ENCODE assay signal across 1 cellular context in the genomic region with DNA sequence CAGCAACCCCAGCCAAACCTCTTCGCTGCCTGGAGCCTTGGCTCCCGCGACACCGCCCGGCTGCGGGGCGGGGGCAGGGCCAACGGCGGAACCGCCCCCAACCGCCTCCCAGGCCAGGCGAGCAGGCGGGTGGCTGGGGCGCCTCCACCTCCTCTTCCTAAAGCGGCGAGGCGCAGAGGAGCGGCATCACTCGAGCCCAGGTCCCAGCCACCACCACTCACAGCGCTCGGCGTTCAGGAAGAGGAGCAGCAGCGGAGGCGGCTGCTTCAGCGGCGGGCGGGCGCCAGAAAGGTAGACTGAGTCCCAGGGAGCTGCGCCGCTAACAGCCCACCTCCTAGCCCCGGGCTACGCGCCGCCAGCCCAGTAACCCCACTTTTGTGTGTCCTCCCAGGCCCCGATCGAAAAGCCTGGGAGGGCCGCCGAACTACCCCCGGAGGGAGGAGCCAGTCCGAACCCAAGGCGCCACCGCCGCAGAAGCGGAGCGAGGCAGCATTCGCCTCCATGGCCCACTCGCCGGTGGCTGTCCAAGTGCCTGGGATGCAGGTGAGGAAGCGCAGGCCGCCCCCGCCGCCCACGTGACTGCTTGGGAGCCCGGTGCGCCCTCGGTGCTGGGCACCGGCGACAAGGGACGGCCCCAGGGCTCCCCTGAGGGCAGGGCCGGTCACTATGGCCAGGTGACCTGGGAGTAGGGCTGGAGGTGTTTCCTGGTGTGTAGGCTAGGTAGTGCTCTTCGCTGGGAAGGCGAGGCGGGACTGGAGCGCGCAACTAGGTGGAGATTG.
TF ChIP-seq lines count a peak whose summit lies in the region.

STK26 (plus strand) TSS at position 186 of the 779 bp plus-strand sequence; CDS start at position 502, 316 bp downstream.

TF ChIP-seq in HepG2, 621 proteins besides CTCF, POLR2A, EP300 and RAD21 (continued from another document and continues in another):
- TF ChIP-seq, protein P1, sequence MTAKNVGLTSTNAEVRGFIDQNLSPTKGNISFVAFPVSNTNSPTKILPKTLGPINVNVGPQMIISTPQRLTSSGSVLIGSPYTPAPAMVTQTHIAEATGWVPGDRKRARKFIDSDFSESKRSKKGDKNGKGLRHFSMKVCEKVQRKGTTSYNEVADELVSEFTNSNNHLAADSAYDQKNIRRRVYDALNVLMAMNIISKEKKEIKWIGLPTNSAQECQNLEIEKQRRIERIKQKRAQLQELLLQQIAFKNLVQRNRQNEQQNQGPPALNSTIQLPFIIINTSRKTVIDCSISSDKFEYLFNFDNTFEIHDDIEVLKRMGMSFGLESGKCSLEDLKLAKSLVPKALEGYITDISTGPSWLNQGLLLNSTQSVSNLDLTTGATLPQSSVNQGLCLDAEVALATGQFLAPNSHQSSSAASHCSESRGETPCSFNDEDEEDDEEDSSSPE (CRISPR knock-in tag; IDR thresholded peaks at IDR 0.05), result 0 out of 2 replicates have a peak, but pooled peaks have one; percentile 2
- TF ChIP-seq SP1 (IDR thresholded peaks at IDR 0.05), result no peak
- peak; percentile 49 for TF ChIP-seq SP1 (CRISPR knock-in tag; IDR thresholded peaks at IDR 0.05)
- TF ChIP-seq POGZ (CRISPR knock-in tag; IDR thresholded peaks at IDR 0.05), result no peak
- TF ChIP-seq MYC (CRISPR knock-in tag; IDR thresholded peaks at IDR 0.05; ENCODE audit: borderline replicate concordance), result no peak
- TF ChIP-seq, protein P2, sequence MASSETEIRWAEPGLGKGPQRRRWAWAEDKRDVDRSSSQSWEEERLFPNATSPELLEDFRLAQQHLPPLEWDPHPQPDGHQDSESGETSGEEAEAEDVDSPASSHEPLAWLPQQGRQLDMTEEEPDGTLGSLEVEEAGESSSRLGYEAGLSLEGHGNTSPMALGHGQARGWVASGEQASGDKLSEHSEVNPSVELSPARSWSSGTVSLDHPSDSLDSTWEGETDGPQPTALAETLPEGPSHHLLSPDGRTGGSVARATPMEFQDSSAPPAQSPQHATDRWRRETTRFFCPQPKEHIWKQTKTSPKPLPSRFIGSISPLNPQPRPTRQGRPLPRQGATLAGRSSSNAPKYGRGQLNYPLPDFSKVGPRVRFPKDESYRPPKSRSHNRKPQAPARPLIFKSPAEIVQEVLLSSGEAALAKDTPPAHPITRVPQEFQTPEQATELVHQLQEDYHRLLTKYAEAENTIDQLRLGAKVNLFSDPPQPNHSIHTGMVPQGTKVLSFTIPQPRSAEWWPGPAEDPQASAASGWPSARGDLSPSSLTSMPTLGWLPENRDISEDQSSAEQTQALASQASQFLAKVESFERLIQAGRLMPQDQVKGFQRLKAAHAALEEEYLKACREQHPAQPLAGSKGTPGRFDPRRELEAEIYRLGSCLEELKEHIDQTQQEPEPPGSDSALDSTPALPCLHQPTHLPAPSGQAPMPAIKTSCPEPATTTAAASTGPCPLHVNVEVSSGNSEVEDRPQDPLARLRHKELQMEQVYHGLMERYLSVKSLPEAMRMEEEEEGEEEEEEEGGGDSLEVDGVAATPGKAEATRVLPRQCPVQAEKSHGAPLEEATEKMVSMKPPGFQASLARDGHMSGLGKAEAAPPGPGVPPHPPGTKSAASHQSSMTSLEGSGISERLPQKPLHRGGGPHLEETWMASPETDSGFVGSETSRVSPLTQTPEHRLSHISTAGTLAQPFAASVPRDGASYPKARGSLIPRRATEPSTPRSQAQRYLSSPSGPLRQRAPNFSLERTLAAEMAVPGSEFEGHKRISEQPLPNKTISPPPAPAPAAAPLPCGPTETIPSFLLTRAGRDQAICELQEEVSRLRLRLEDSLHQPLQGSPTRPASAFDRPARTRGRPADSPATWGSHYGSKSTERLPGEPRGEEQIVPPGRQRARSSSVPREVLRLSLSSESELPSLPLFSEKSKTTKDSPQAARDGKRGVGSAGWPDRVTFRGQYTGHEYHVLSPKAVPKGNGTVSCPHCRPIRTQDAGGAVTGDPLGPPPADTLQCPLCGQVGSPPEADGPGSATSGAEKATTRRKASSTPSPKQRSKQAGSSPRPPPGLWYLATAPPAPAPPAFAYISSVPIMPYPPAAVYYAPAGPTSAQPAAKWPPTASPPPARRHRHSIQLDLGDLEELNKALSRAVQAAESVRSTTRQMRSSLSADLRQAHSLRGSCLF (CRISPR knock-in tag; IDR thresholded peaks at IDR 0.05; ENCODE audit: borderline replicate concordance), result no peak
- no peak for TF ChIP-seq ZSCAN22 (CRISPR knock-in tag; IDR thresholded peaks at IDR 0.05)
- TF ChIP-seq ZKSCAN5 (CRISPR knock-in tag; IDR thresholded peaks at IDR 0.05), result no peak
- no peak for TF ChIP-seq CEBPG (CRISPR knock-in tag; IDR thresholded peaks at IDR 0.05)
- TF ChIP-seq, protein P3, sequence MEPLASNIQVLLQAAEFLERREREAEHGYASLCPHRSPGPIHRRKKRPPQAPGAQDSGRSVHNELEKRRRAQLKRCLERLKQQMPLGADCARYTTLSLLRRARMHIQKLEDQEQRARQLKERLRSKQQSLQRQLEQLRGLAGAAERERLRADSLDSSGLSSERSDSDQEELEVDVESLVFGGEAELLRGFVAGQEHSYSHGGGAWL (CRISPR knock-in tag; IDR thresholded peaks at IDR 0.05), result 0 out of 2 replicates have a peak, but pooled peaks have one; percentile 7
- no peak for TF ChIP-seq HNRNPH1 (optimal IDR thresholded peaks at IDR 0.05; ENCODE audit: low read depth, low read length)
- no peak for TF ChIP-seq ZBTB10 (CRISPR knock-in tag; IDR thresholded peaks at IDR 0.05; ENCODE audit: borderline replicate concordance)
- TF ChIP-seq, protein P4, sequence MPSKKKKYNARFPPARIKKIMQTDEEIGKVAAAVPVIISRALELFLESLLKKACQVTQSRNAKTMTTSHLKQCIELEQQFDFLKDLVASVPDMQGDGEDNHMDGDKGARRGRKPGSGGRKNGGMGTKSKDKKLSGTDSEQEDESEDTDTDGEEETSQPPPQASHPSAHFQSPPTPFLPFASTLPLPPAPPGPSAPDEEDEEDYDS (CRISPR knock-in tag; IDR thresholded peaks at IDR 0.05), result peak; percentile 80
- no peak for TF ChIP-seq NR2F2 (IDR thresholded peaks at IDR 0.05; ENCODE audit: borderline replicate concordance, low read depth)
- no peak for TF ChIP-seq TEAD2 (CRISPR knock-in tag; IDR thresholded peaks at IDR 0.05)
- no peak for TF ChIP-seq CCDC6 (CRISPR knock-in tag; IDR thresholded peaks at IDR 0.05)
- TF ChIP-seq ZKSCAN1 (IDR thresholded peaks at IDR 0.05; ENCODE audit: low read length), result no peak
- no peak for TF ChIP-seq REL (CRISPR knock-in tag; conservative IDR thresholded peaks at IDR 0.05)
- TF ChIP-seq ZNF883 (CRISPR knock-in tag; IDR thresholded peaks at IDR 0.05; ENCODE audit: not compliant biosample characterization), result no peak
- no peak for TF ChIP-seq ZNF572 (CRISPR knock-in tag; IDR thresholded peaks at IDR 0.05)
- TF ChIP-seq SPEN (CRISPR knock-in tag; IDR thresholded peaks at IDR 0.05; ENCODE audit: low read depth), result no peak
- TF ChIP-seq, protein P5, sequence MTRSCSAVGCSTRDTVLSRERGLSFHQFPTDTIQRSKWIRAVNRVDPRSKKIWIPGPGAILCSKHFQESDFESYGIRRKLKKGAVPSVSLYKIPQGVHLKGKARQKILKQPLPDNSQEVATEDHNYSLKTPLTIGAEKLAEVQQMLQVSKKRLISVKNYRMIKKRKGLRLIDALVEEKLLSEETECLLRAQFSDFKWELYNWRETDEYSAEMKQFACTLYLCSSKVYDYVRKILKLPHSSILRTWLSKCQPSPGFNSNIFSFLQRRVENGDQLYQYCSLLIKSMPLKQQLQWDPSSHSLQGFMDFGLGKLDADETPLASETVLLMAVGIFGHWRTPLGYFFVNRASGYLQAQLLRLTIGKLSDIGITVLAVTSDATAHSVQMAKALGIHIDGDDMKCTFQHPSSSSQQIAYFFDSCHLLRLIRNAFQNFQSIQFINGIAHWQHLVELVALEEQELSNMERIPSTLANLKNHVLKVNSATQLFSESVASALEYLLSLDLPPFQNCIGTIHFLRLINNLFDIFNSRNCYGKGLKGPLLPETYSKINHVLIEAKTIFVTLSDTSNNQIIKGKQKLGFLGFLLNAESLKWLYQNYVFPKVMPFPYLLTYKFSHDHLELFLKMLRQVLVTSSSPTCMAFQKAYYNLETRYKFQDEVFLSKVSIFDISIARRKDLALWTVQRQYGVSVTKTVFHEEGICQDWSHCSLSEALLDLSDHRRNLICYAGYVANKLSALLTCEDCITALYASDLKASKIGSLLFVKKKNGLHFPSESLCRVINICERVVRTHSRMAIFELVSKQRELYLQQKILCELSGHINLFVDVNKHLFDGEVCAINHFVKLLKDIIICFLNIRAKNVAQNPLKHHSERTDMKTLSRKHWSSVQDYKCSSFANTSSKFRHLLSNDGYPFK (CRISPR knock-in tag; IDR thresholded peaks at IDR 0.05; ENCODE audit: borderline replicate concordance), result 0 out of 2 replicates have a peak, but pooled peaks have one; percentile 46
- TF ChIP-seq GTF2F1 (IDR thresholded peaks at IDR 0.05; ENCODE audit: low read length), result no peak
- no peak for TF ChIP-seq ZNF468 (CRISPR knock-in tag; IDR thresholded peaks at IDR 0.05)
- TF ChIP-seq, protein P6, sequence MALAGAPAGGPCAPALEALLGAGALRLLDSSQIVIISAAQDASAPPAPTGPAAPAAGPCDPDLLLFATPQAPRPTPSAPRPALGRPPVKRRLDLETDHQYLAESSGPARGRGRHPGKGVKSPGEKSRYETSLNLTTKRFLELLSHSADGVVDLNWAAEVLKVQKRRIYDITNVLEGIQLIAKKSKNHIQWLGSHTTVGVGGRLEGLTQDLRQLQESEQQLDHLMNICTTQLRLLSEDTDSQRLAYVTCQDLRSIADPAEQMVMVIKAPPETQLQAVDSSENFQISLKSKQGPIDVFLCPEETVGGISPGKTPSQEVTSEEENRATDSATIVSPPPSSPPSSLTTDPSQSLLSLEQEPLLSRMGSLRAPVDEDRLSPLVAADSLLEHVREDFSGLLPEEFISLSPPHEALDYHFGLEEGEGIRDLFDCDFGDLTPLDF (CRISPR knock-in tag; IDR thresholded peaks at IDR 0.05), result no peak
- TF ChIP-seq SIN3B (IDR thresholded peaks at IDR 0.05; ENCODE audit: low read length), result no peak
- no peak for TF ChIP-seq TARDBP (CRISPR knock-in tag; IDR thresholded peaks at IDR 0.05)
- no peak for TF ChIP-seq SKI (IDR thresholded peaks at IDR 0.05; ENCODE audit: partially characterized antibody)
- TF ChIP-seq, protein P7, sequence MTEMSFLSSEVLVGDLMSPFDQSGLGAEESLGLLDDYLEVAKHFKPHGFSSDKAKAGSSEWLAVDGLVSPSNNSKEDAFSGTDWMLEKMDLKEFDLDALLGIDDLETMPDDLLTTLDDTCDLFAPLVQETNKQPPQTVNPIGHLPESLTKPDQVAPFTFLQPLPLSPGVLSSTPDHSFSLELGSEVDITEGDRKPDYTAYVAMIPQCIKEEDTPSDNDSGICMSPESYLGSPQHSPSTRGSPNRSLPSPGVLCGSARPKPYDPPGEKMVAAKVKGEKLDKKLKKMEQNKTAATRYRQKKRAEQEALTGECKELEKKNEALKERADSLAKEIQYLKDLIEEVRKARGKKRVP (CRISPR knock-in tag; IDR thresholded peaks at IDR 0.05), result no peak
- TF ChIP-seq, protein P8, sequence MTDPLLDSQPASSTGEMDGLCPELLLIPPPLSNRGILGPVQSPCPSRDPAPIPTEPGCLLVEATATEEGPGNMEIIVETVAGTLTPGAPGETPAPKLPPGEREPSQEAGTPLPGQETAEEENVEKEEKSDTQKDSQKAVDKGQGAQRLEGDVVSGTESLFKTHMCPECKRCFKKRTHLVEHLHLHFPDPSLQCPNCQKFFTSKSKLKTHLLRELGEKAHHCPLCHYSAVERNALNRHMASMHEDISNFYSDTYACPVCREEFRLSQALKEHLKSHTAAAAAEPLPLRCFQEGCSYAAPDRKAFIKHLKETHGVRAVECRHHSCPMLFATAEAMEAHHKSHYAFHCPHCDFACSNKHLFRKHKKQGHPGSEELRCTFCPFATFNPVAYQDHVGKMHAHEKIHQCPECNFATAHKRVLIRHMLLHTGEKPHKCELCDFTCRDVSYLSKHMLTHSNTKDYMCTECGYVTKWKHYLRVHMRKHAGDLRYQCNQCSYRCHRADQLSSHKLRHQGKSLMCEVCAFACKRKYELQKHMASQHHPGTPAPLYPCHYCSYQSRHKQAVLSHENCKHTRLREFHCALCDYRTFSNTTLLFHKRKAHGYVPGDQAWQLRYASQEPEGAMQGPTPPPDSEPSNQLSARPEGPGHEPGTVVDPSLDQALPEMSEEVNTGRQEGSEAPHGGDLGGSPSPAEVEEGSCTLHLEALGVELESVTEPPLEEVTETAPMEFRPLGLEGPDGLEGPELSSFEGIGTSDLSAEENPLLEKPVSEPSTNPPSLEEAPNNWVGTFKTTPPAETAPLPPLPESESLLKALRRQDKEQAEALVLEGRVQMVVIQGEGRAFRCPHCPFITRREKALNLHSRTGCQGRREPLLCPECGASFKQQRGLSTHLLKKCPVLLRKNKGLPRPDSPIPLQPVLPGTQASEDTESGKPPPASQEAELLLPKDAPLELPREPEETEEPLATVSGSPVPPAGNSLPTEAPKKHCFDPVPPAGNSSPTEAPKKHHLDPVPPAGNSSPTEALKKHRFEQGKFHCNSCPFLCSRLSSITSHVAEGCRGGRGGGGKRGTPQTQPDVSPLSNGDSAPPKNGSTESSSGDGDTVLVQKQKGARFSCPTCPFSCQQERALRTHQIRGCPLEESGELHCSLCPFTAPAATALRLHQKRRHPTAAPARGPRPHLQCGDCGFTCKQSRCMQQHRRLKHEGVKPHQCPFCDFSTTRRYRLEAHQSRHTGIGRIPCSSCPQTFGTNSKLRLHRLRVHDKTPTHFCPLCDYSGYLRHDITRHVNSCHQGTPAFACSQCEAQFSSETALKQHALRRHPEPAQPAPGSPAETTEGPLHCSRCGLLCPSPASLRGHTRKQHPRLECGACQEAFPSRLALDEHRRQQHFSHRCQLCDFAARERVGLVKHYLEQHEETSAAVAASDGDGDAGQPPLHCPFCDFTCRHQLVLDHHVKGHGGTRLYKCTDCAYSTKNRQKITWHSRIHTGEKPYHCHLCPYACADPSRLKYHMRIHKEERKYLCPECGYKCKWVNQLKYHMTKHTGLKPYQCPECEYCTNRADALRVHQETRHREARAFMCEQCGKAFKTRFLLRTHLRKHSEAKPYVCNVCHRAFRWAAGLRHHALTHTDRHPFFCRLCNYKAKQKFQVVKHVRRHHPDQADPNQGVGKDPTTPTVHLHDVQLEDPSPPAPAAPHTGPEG (CRISPR knock-in tag; IDR thresholded peaks at IDR 0.05), result no peak; the same call in 1 of the 2 replicates
- TF ChIP-seq XBP1 (CRISPR knock-in tag; IDR thresholded peaks at IDR 0.05), result no peak
- TF ChIP-seq, protein P9, sequence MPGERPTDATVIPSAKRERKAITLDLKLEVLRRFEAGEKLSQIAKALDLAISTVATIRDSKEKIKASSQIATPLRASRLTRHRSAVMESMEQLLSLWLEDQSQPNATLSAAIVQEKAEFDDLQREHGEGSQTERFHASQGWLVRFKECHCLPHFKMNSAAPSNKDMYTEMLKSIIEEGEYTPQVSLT (CRISPR knock-in tag; IDR thresholded peaks at IDR 0.05; ENCODE audit: borderline replicate concordance, low read depth), result no peak
- no peak for TF ChIP-seq ZBTB42 (CRISPR knock-in tag; IDR thresholded peaks at IDR 0.05)
